ENCODE assay signal across 26 cellular contexts in genomic region chr7:2594599-2594998, GRCh38.
"Had no signal": no experiment of that assay in that cellular context is flagged by ENCODE, and none has a peak within 500 bp of the region (broad histone marks: within the 10 kb centered on the region; RNA-seq: fewer than 3 reads in every experiment).

No MANE protein-coding gene starts in this region.

- H3K27ac ChIP-seq: ovary, parathyroid adenoma, psoas muscle, right lobe of liver, sigmoid colon, stomach, thoracic aorta, thyroid gland, tibial nerve, upper lobe of left lung, uterus had no signal

- H3K9me3 ChIP-seq: ovary, psoas muscle, right lobe of liver, sigmoid colon, stomach, thoracic aorta, thyroid gland, tibial nerve, upper lobe of left lung, uterus had no signal

- ATAC-seq: naive thymus-derived CD4-positive, alpha-beta T cell; natural killer cell; psoas muscle; right lobe of liver; stimulated activated effector memory CD8-positive, alpha-beta T cell treated with anti-CD3 and anti-CD28 coated beads, Interleukin-12 subunit alpha, Interleukin-12 subunit beta, amount 100 ng/mL, for 72 hours; stimulated activated naive B cell treated with anti-CD40 and anti-IgM and Interleukin-4, amounts not matched to agents 10 μg/mL and 1 μg/mL and 100 μg/mL, for 72 hours had no signal

- H3K4me1 ChIP-seq: parathyroid adenoma, psoas muscle, right lobe of liver, sigmoid colon, stomach, thyroid gland, tibial nerve, upper lobe of left lung, uterus had no signal

- FAIRE-seq: small intestine had no signal

- H3K27me3 ChIP-seq: ovary, right lobe of liver, sigmoid colon, stomach, thyroid gland, tibial nerve, upper lobe of left lung, uterus had no signal

- H3K4me3 Mint-ChIP-seq: naive thymus-derived CD4-positive, alpha-beta T cell; natural killer cell; nephron; stimulated activated effector memory CD8-positive, alpha-beta T cell treated with anti-CD3 and anti-CD28 coated beads, Interleukin-12 subunit alpha, Interleukin-12 subunit beta, amount 100 ng/mL, for 72 hours; stimulated activated naive B cell treated with anti-CD40 and anti-IgM and Interleukin-4, amounts not matched to agents 10 μg/mL and 1 μg/mL and 100 μg/mL, for 72 hours; stimulated activated naive CD8-positive, alpha-beta T cell treated with anti-CD3 and anti-CD28 coated beads, Interleukin-15, Interleukin-2, amounts not matched to agents 100 ng/mL and 50 ng/mL, for 24 hours had no signal

- H3K27me3 Mint-ChIP-seq: naive thymus-derived CD4-positive, alpha-beta T cell; progenitor cell of endocrine pancreas; stimulated activated naive CD8-positive, alpha-beta T cell treated with anti-CD3 and anti-CD28 coated beads, Interleukin-15, Interleukin-2, amounts not matched to agents 100 ng/mL and 50 ng/mL, for 24 hours had no signal

- H3K36me3 Mint-ChIP-seq: natural killer cell had no signal

- H3K4me1 Mint-ChIP-seq: naive thymus-derived CD4-positive, alpha-beta T cell; natural killer cell; stimulated activated effector memory CD8-positive, alpha-beta T cell treated with anti-CD3 and anti-CD28 coated beads, Interleukin-12 subunit alpha, Interleukin-12 subunit beta, amount 100 ng/mL, for 72 hours had no signal

- H3K9me3 Mint-ChIP-seq: naive thymus-derived CD4-positive, alpha-beta T cell; natural killer cell; nephron; stimulated activated effector memory CD8-positive, alpha-beta T cell treated with anti-CD3 and anti-CD28 coated beads, Interleukin-12 subunit alpha, Interleukin-12 subunit beta, amount 100 ng/mL, for 72 hours; stimulated activated naive B cell treated with anti-CD40 and anti-IgM and Interleukin-4, amounts not matched to agents 10 μg/mL and 1 μg/mL and 100 μg/mL, for 72 hours; stimulated activated naive CD8-positive, alpha-beta T cell treated with anti-CD3 and anti-CD28 coated beads, Interleukin-15, Interleukin-2, amounts not matched to agents 100 ng/mL and 50 ng/mL, for 24 hours had no signal

- H3K36me3 ChIP-seq: ovary, uterus had no signal

- H3K9ac ChIP-seq: parathyroid adenoma had no signal

- H3K27ac Mint-ChIP-seq: naive thymus-derived CD4-positive, alpha-beta T cell; natural killer cell; nephron; progenitor cell of endocrine pancreas; stimulated activated effector memory CD8-positive, alpha-beta T cell treated with anti-CD3 and anti-CD28 coated beads, Interleukin-12 subunit alpha, Interleukin-12 subunit beta, amount 100 ng/mL, for 72 hours; stimulated activated naive CD8-positive, alpha-beta T cell treated with anti-CD3 and anti-CD28 coated beads, Interleukin-15, Interleukin-2, amounts not matched to agents 100 ng/mL and 50 ng/mL, for 24 hours had no signal

- DNase-seq: naive thymus-derived CD4-positive, alpha-beta T cell; natural killer cell; occipital lobe; ovary; psoas muscle; right lobe of liver; sigmoid colon; small intestine; stimulated activated CD4-positive, alpha-beta T cell treated with anti-CD3 and anti-CD28 coated beads, Interleukin-15, amount 100 ng/mL, for 24 hours; stimulated activated CD4-positive, alpha-beta T cell treated with anti-CD3 and anti-CD28 coated beads, Interleukin-2, amount 100 ng/mL, for 24 hours; stimulated activated CD4-positive, alpha-beta T cell treated with anti-CD3 and anti-CD28 coated beads, Interleukin-2, amount 100 ng/mL, for 48 hours; stimulated activated CD4-positive, alpha-beta T cell treated with anti-CD3 and anti-CD28 coated beads, Interleukin-4, amount 100 ng/mL, for 24 hours; stimulated activated naive B cell treated with anti-CD40 and anti-IgM and Interleukin-4, amounts not matched to agents 10 μg/mL and 1 μg/mL and 100 μg/mL, for 72 hours; stimulated activated naive CD4-positive, alpha-beta T cell treated with Interleukin-2 at 50 U/mL for 16 hours; stomach; thyroid gland; trophoblast cell; uterus had no signal

- H3K4me3 ChIP-seq: ovary, psoas muscle, right lobe of liver, sigmoid colon, stomach, thoracic aorta, thyroid gland, tibial nerve, upper lobe of left lung, uterus had no signal
